In the genomic region with DNA sequence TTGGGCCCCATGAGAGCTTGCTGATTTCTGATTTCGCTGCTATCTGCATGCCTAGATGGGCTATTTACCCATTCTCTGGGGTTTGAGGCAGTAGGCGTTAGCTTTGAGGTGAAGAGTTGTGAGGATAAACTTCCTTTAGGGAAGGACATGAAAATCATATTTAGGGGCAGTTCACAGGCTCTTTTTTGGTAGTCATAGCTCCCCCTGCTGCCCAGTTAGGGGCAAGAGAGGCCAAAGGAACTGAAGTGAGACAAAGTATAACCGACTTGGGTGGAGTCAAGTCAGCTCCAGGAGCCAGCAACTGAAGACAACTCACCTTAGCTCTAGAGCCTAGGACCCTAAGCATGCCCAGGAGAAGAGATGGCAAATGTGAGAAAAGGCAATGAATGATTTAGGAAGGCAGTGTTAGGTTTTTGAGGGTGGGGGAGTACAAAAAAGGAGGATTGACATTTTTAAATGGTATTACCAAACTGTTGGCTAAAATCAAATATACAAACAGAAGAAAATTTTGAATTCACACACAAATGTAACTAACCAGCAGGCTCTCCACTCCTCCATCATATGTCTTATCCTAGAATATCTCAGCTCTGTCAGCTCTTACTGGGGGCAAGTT, we compare ENCODE assay signal across 8 cellular contexts.
DNase-seq lines count a peak whose midpoint lies in the region; ATAC-seq, FAIRE-seq and TF ChIP-seq lines count a peak whose summit lies in the region.

No MANE protein-coding gene starts in this region.

- no peaks in the 10 kb centered on the region for H3K36me3 ChIP-seq in right lobe of liver

- H3K4me1 Mint-ChIP-seq in activated CD4-positive, alpha-beta T cell treated with anti-CD3 and anti-CD28 coated beads for 36 hours, result no peaks in the 10 kb centered on the region

- TF ChIP-seq POLR2A in A549 (IDR thresholded peaks at IDR 0.05; ENCODE audit: low read length) (no peak), right lobe of liver (IDR thresholded peaks at IDR 0.05) (no peak)

- H3K4me3 ChIP-seq in A549, result no peak overlapping the region
- no peak overlapping the region for H3K4me3 ChIP-seq in right lobe of liver

- intact Hi-C loops in activated CD4-positive, alpha-beta T cell treated with anti-CD3 and anti-CD28 coated beads for 36 hours (cut with DNase I, micrococcal nuclease), result loop anchor here (1.0 to 10.0 kb wide), 5 partner anchors 628 to 829 kb away; no protein-coding TSS in a partner anchor
- intact Hi-C loops in right lobe of liver (cut with DNase I), result loop anchor here in 1 of 2 donors (10.0 kb wide), 1 partner anchor 659 kb away; no protein-coding TSS in a partner anchor

- H3K27ac Mint-ChIP-seq in activated CD4-positive, alpha-beta T cell treated with anti-CD3 and anti-CD28 coated beads for 36 hours, result no peak overlapping the region

- no peaks in the 10 kb centered on the region for H3K9me3 ChIP-seq in A549
- H3K9me3 ChIP-seq in right lobe of liver, result no peaks in the 10 kb centered on the region

- H3K4me3 Mint-ChIP-seq in activated CD4-positive, alpha-beta T cell treated with anti-CD3 and anti-CD28 coated beads for 36 hours, result no peak overlapping the region

- TF ChIP-seq CTCF in A549 (IDR thresholded peaks at IDR 0.05) (peak; percentile 47), right lobe of liver (IDR thresholded peaks at IDR 0.05) (peak; percentile 74 to 89 (median 84))

- no peaks in the 10 kb centered on the region for H3K9me3 Mint-ChIP-seq in activated CD4-positive, alpha-beta T cell treated with anti-CD3 and anti-CD28 coated beads for 36 hours (ENCODE audit: low read depth)

- DNase-seq in A549 (ENCODE audit: low read depth in 1 of 2, low spot score in 1 of 2) (peak; percentile 16 to 74), NCI-H345 (lab: John Stamatoyannopoulos, UW) (peak; percentile 56), right lobe of liver (peak in 2 of 3 donors; percentile 47 to 64)
- peak; percentile 64 for DNase-seq in activated CD4-positive, alpha-beta T cell treated with anti-CD3 and anti-CD28 coated beads for 36 hours
- DNase-seq in stimulated activated CD8-positive, alpha-beta memory T cell treated with anti-CD3 and anti-CD28 coated beads, Interleukin-12 subunit alpha, Interleukin-12 subunit beta, amount 100 ng/mL, for 1 hour (ENCODE audit: low read depth), result peak; percentile 36

- no peaks in the 10 kb centered on the region for H3K36me3 Mint-ChIP-seq in activated CD4-positive, alpha-beta T cell treated with anti-CD3 and anti-CD28 coated beads for 36 hours (ENCODE audit: low read depth)

- peaks cover 10% of the 10 kb centered on the region for H3K27me3 Mint-ChIP-seq in activated CD4-positive, alpha-beta T cell treated with anti-CD3 and anti-CD28 coated beads for 36 hours

- peak overlapping the region; percentile 21 to 84; a peak in 4 of 6 replicates for H3K27ac ChIP-seq in A549
- no peak overlapping the region for H3K27ac ChIP-seq in right lobe of liver

- no peak for FAIRE-seq in A549 (lab: Jason Lieb, UNC)
- peak; percentile 24 for FAIRE-seq in colon (lab: Jason Lieb, UNC)

- peak; percentile 63 to 78; a peak in 3 of 5 replicates for TF ChIP-seq RAD21 in A549 (conservative IDR thresholded peaks at IDR 0.05 in 1 of 2, IDR thresholded peaks at IDR 0.05 in 1 of 2)

- no peak for TF ChIP-seq EP300 in A549 (IDR thresholded peaks at IDR 0.05)

- peaks cover 17% of the 10 kb centered on the region for H3K4me1 ChIP-seq in A549
- H3K4me1 ChIP-seq in right lobe of liver, result no peaks in the 10 kb centered on the region

- POLR2A ChIA-PET in A549 (lab: Yijun Ruan, JAX), result no interaction called here
- POLR2A ChIA-PET in activated CD4-positive, alpha-beta T cell treated with anti-CD3 and anti-CD28 coated beads for 36 hours (lab: Charles Lee), result no interaction called here

- ATAC-seq in A549, result peak in 1 of 2 experiments; percentile 80; a peak in 3 of 6 replicates
- ATAC-seq in GM18517 (IDR thresholded peaks at IDR 0.05; ENCODE audit: unreplicated experiment), result peak; percentile 59
- peak; percentile 81 for ATAC-seq in HG03139 (IDR thresholded peaks at IDR 0.05; ENCODE audit: unreplicated experiment)
- ATAC-seq in activated CD4-positive, alpha-beta T cell treated with anti-CD3 and anti-CD28 coated beads for 36 hours, result peak; percentile 57
- ATAC-seq in right lobe of liver, result peak; percentile 92 to 96 (median 92)

- no peaks in the 10 kb centered on the region for H3K27me3 ChIP-seq in right lobe of liver

- CTCF ChIA-PET in A549 (lab: Yijun Ruan, JAX), result interaction anchor here (0.6 to 1.5 kb wide), 10 partner anchors 17 to 628 kb away, joined by 3 to 8 read pairs (median 5); no protein-coding TSS in a partner anchor
- CTCF ChIA-PET in activated CD4-positive, alpha-beta T cell treated with anti-CD3 and anti-CD28 coated beads for 36 hours (lab: Charles Lee), result interaction anchor here (0.6 to 2.4 kb wide), 20 partner anchors 9 to 824 kb away, joined by 3 to 24 read pairs (median 4); no protein-coding TSS in a partner anchor

- no peak overlapping the region for H3K4me2 ChIP-seq in A549

- WGBS in A549 (ENCODE audit: missing lambda C conversion rate), result 40% methylated on average over 3 of the region's 3 CpGs
- 5% methylated on average over 3 of the region's 3 CpGs for WGBS in right lobe of liver (ENCODE audit: insufficient coverage, low coverage, low lambda C conversion rate, missing lambda C conversion rate)

TF ChIP-seq in A549, 52 proteins besides CTCF, POLR2A, EP300 and RAD21:
- TF ChIP-seq EHF (CRISPR knock-in tag; IDR thresholded peaks at IDR 0.05), result no peak
- peak; percentile 54 for TF ChIP-seq SMC3 (IDR thresholded peaks at IDR 0.05)

Comparison
In these comparisons a context has a peak if more than half of its experiments do, and no peak if none do; other contexts are left out.
1. H3K27ac ChIP-seq: peak in A549 (2 of 2); none in right lobe of liver (0 of 3).
2. Peak in every context shown above with its lines, with median percentiles within 50 percentile points of each other: DNase-seq.